ENCODE assay signal across 10 cellular contexts in genomic region chr15:68186671-68187397, GRCh38. TPM values are rescaled to one million over a fixed set of nuclear protein-coding genes. Genes with fewer than 3 reads are reported as not detected.
A peak's percentile ranks its signal among the peaks of the same experiment; 100 is the strongest.
DNase-seq lines count a peak whose midpoint lies in the region; ATAC-seq, FAIRE-seq and TF ChIP-seq lines count a peak whose summit lies in the region.
"Had no signal": no experiment of that assay in that cellular context is flagged by ENCODE, and none has a peak within 500 bp of the region (broad histone marks: within the 10 kb centered on the region; RNA-seq: fewer than 3 reads in every experiment).

No MANE protein-coding gene starts in this region.

- H3K4me1 ChIP-seq in transverse colon = peaks cover 7 to 38% (median 30%) of the 10 kb centered on the region in 4 donors

- peaks cover 33% of the 10 kb centered on the region for H3K36me3 Mint-ChIP-seq in activated naive CD4-positive, alpha-beta T cell treated with anti-CD3 and anti-CD28 coated beads for 36 hours (ENCODE audit: low read depth)
- peaks cover 95% of the 10 kb centered on the region for H3K36me3 Mint-ChIP-seq in MCF 10A (ENCODE audit: insufficient read depth, unreplicated experiment)
- peaks cover 7 to 84% (median 21%) of the 10 kb centered on the region in 3 donors for H3K36me3 Mint-ChIP-seq in naive thymus-derived CD8-positive, alpha-beta T cell

- H3K9me3 Mint-ChIP-seq in activated naive CD4-positive, alpha-beta T cell treated with anti-CD3 and anti-CD28 coated beads for 36 hours = no peaks in the 10 kb centered on the region
- no peaks in the 10 kb centered on the region for H3K9me3 Mint-ChIP-seq in MCF 10A (ENCODE audit: unreplicated experiment)
- H3K9me3 Mint-ChIP-seq in naive thymus-derived CD8-positive, alpha-beta T cell = no peaks in the 10 kb centered on the region
- H3K9me3 Mint-ChIP-seq: type B pancreatic cell had no signal

- ATAC-seq in naive thymus-derived CD8-positive, alpha-beta T cell = no peak

- intact Hi-C loops in activated naive CD4-positive, alpha-beta T cell treated with anti-CD3 and anti-CD28 coated beads for 36 hours (cut with micrococcal nuclease) = no loop called here
- intact Hi-C loops in MCF 10A (cut with micrococcal nuclease) = no loop called here
- intact Hi-C loops in transverse colon (cut with DNase I; ENCODE audit: low total_unique reads) = no loop called here

- POLR2A ChIA-PET in MCF 10A (lab: Yijun Ruan, JAX) = interaction anchor here (0.8 kb wide), 1 partner anchor 333 kb away, joined by 3 read pairs; no protein-coding TSS in a partner anchor
- POLR2A ChIA-PET in naive thymus-derived CD8-positive, alpha-beta T cell (lab: Charles Lee) = no interaction called here

- CTCF ChIA-PET in activated naive CD4-positive, alpha-beta T cell treated with anti-CD3 and anti-CD28 coated beads for 36 hours (lab: Charles Lee) = no interaction called here
- CTCF ChIA-PET in MCF 10A (lab: Yijun Ruan, JAX) = interaction anchor here (1.3 kb wide), 1 partner anchor 32 kb away, joined by 3 read pairs; no protein-coding TSS in a partner anchor

- DNase-seq in activated naive CD4-positive, alpha-beta T cell treated with anti-CD3 and anti-CD28 coated beads for 36 hours = no peak
- no peak for DNase-seq in activated naive CD4-positive, alpha-beta T cell (lab: John Stamatoyannopoulos, UW)
- DNase-seq in MCF 10A (ENCODE audit: unreplicated experiment) = peak; percentile 59
- no peak for DNase-seq in transverse colon
- DNase-seq in amniotic stem cell (lab: John Stamatoyannopoulos, UW) = no peak
- no peak for DNase-seq in hypothalamus (lab: John Stamatoyannopoulos, UW)
- DNase-seq in naive thymus-derived CD8-positive, alpha-beta T cell = no peak
- DNase-seq: WERI-Rb-1 had no signal

- peaks cover 0 to 19% (median 5%) of the 10 kb centered on the region in 4 donors for H3K36me3 ChIP-seq in transverse colon

- TF ChIP-seq EP300 in transverse colon (IDR thresholded peaks at IDR 0.05; ENCODE audit: low read depth) = no peak

- H3K27me3 ChIP-seq in transverse colon = no peaks in the 10 kb centered on the region

- no peak for TF ChIP-seq POLR2A in transverse colon (IDR thresholded peaks at IDR 0.05)

- H3K9me3 ChIP-seq in transverse colon = no peaks in the 10 kb centered on the region

- no peak overlapping the region for H3K4me3 Mint-ChIP-seq in activated naive CD4-positive, alpha-beta T cell treated with anti-CD3 and anti-CD28 coated beads for 36 hours
- no peak overlapping the region for H3K4me3 Mint-ChIP-seq in MCF 10A (ENCODE audit: unreplicated experiment)
- H3K4me3 Mint-ChIP-seq in naive thymus-derived CD8-positive, alpha-beta T cell = no peak overlapping the region
- H3K4me3 Mint-ChIP-seq: type B pancreatic cell had no signal

- TF ChIP-seq CTCF in MCF 10A (IDR thresholded peaks at IDR 0.05; ENCODE audit: unreplicated experiment) = no peak
- no peak for TF ChIP-seq CTCF in transverse colon (IDR thresholded peaks at IDR 0.05)

- peaks cover 3% of the 10 kb centered on the region for H3K4me1 Mint-ChIP-seq in activated naive CD4-positive, alpha-beta T cell treated with anti-CD3 and anti-CD28 coated beads for 36 hours (ENCODE audit: low read depth)
- H3K4me1 Mint-ChIP-seq in MCF 10A (ENCODE audit: insufficient read depth, unreplicated experiment) = peaks cover 29% of the 10 kb centered on the region
- no peaks in the 10 kb centered on the region for H3K4me1 Mint-ChIP-seq in naive thymus-derived CD8-positive, alpha-beta T cell

- peak overlapping the region; percentile 8 for H3K27ac Mint-ChIP-seq in activated naive CD4-positive, alpha-beta T cell treated with anti-CD3 and anti-CD28 coated beads for 36 hours
- H3K27ac Mint-ChIP-seq in MCF 10A (ENCODE audit: low read depth, unreplicated experiment) = peak overlapping the region; percentile 55
- H3K27ac Mint-ChIP-seq in naive thymus-derived CD8-positive, alpha-beta T cell = peak overlapping the region in 1 of 10 donors; percentile 43
- H3K27ac Mint-ChIP-seq: type B pancreatic cell had no signal

- 72 to 73% methylated on average over 4 to 5 of the region's 5 CpGs for WGBS in transverse colon (ENCODE audit: low coverage in 1 of 2), 2 donors

- no peak overlapping the region for H3K4me3 ChIP-seq in transverse colon

- H3K27ac ChIP-seq in transverse colon = peak overlapping the region; percentile 73 to 86 (median 82)
- H3K27ac ChIP-seq: WERI-Rb-1 had no signal

- peak; percentile 88 for FAIRE-seq in islet of Langerhans (lab: Jason Lieb, UNC)

- in situ Hi-C loops in transverse colon (cut with MboI; ENCODE audit: low pct_ligation_motif_present in 1 of 4, low pct_unique_long_range_greater_than_20kb in 1 of 4, low sequenced_read_pairs in 3 of 4) = no loop called here

- no TSS peak for BruUV-seq in MCF 10A (replicated peaks; lab: Mats Ljungman, UMichigan)

- no peaks in the 10 kb centered on the region for H3K27me3 Mint-ChIP-seq in activated naive CD4-positive, alpha-beta T cell treated with anti-CD3 and anti-CD28 coated beads for 36 hours (ENCODE audit: low read depth)
- H3K27me3 Mint-ChIP-seq in MCF 10A (ENCODE audit: insufficient read depth, unreplicated experiment) = no peaks in the 10 kb centered on the region
- H3K27me3 Mint-ChIP-seq in naive thymus-derived CD8-positive, alpha-beta T cell = no peaks in the 10 kb centered on the region
- H3K27me3 Mint-ChIP-seq: type B pancreatic cell had no signal

RNA-seq across cellular contexts. Expression of gene CALML4, which starts 18.3 kb away (rescaled TPM):
- total RNA-seq in activated naive CD4-positive, alpha-beta T cell treated with anti-CD3 and anti-CD28 coated beads for 36 hours = 10 to 100 TPM in 1 of 2 experiments, 1 to 10 TPM in 1; 8.5 to 11.4 TPM
- total RNA-seq in MCF 10A (2022) (2.3 and 3.3 TPM in 2 replicates), transverse colon (100 to 1,000 TPM in 1 of 4 donors, 10 to 100 TPM in 3; 56.3 to 153 (median 75.2) TPM)
- total RNA-seq in naive thymus-derived CD8-positive, alpha-beta T cell = 1 to 10 TPM; 4.1 to 4.7 TPM
- under 1 TPM in 1 of 3 donors, not detected in 2; 0.65 TPM for polyA plus RNA-seq in naive thymus-derived CD8-positive, alpha-beta T cell

RNA-seq across cellular contexts. Expression of gene CLN6, which starts 42.7 kb away (rescaled TPM):
- total RNA-seq in activated naive CD4-positive, alpha-beta T cell treated with anti-CD3 and anti-CD28 coated beads for 36 hours = 10 to 100 TPM; 30.5 to 34.2 TPM
- 26.5 and 31.4 TPM in 2 replicates for total RNA-seq in MCF 10A (2022)
- 10 to 100 TPM; 13.8 to 28.1 (median 18.2) TPM for total RNA-seq in transverse colon
- total RNA-seq in naive thymus-derived CD8-positive, alpha-beta T cell = 10 to 100 TPM; 18.5 to 22.3 TPM
- polyA plus RNA-seq in naive thymus-derived CD8-positive, alpha-beta T cell = 1 to 10 TPM; 2.4 to 4.1 (median 3.3) TPM

Comparison
In these comparisons a context has a peak if more than half of its experiments do, and no peak if none do; other contexts are left out.
1. RNA of gene CALML4, which starts 18.3 kb away (total RNA-seq): 56.3 to 153 TPM in transverse colon; 8.5 to 11.4 TPM in activated naive CD4-positive, alpha-beta T cell treated with anti-CD3 and anti-CD28 coated beads for 36 hours, 4.1 to 4.7 TPM in naive thymus-derived CD8-positive, alpha-beta T cell and 2.3 to 3.3 TPM in MCF 10A; every median in the first group is over 4 times any median in the second.